ENCODE assay signal across 17 cellular contexts in the genomic region with DNA sequence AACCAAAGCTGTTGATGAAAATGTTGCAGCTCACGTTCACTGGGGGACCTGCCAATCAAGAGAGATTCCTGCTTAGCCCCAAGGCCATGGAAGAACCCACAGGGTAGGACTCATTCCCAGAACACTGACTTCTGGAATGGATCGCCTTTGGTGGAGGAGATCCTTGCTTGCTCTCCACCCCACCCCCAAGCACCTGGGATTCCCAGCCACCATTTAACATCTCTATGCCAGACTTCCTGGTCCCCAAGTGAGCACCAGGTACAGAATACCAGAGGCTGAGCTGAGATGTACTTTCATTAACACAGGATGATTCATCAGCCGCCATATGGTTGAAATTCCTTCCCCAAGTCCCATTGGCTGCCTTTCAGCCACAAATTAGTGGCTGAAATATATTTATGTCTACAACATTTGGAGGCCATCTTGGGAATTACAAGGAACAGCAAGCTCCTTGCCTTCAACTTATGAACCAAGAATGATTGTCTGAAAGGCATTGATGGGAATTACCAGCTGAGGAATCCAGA. TPM values are rescaled to one million over a fixed set of nuclear protein-coding genes. Genes with fewer than 3 reads are reported as not detected.
DNase-seq lines count a peak whose midpoint lies in the region; FAIRE-seq and TF ChIP-seq lines count a peak whose summit lies in the region.
"Had no signal": no experiment of that assay in that cellular context is flagged by ENCODE, and none has a peak within 500 bp of the region (broad histone marks: within the 10 kb centered on the region; RNA-seq: fewer than 3 reads in every experiment).

No MANE protein-coding gene starts in this region.

- peak; percentile 40 for DNase-seq in G401 (ENCODE audit: low spot score)
- DNase-seq in NCI-H446 treated with DMSO at 0.1 percent for 48 hours (lab: John Stamatoyannopoulos, UW), result peak; percentile 60
- DNase-seq in fibroblast of mammary gland (ENCODE audit: low read depth), result peak; percentile 7
- DNase-seq in NCI-H1048 (lab: John Stamatoyannopoulos, UW), result no peak
- no peak for DNase-seq in frontal cortex (ENCODE audit: low spot score in 2 of 2)
- no peak for DNase-seq in chondrocyte (ENCODE audit: low spot score)
- no peak for DNase-seq in NCI-H748 treated with DMSO at 0.1 percent for 48 hours (lab: John Stamatoyannopoulos, UW)
- DNase-seq: DMS153, GM23248, NCI-H1092, NCI-H1694 treated with DMSO at 0.1 percent for 48 hours, RPMI8226 had no signal

- H3K4me3 Mint-ChIP-seq in chondrocyte (ENCODE audit: unreplicated experiment), result no peak overlapping the region

- no peaks in the 10 kb centered on the region for H3K36me3 Mint-ChIP-seq in chondrocyte (ENCODE audit: low read depth)

- peaks cover 14% of the 10 kb centered on the region for H3K4me1 Mint-ChIP-seq in chondrocyte (ENCODE audit: low read depth)

- H3K27me3 Mint-ChIP-seq in chondrocyte (ENCODE audit: low read depth), result peaks cover 2% of the 10 kb centered on the region

- TF ChIP-seq CTCF in fibroblast of mammary gland (conservative IDR thresholded peaks at IDR 0.05; ENCODE audit: control insufficient read depth, insufficient read depth, low read depth, low read length) (no peak), chondrocyte (IDR thresholded peaks at IDR 0.05) (no peak)

- no peaks in the 10 kb centered on the region for H3K9me3 Mint-ChIP-seq in chondrocyte (ENCODE audit: low read depth)

- H3K4me3 ChIP-seq in fibroblast of mammary gland (ENCODE audit: control insufficient read depth, low read depth, low read length), result no peak overlapping the region
- H3K4me3 ChIP-seq: BLaER1 treated with 17β-estradiol and CSF1 and Interleukin-3, amounts not matched to agents 10 nM and 100 nM; GM23248; K562 had no signal

- in situ Hi-C loops in G401 (cut with HindIII; ENCODE audit: low sequenced_read_pairs), result no loop called here

- FAIRE-seq in frontal cortex (lab: Jason Lieb, UNC), result no peak
- FAIRE-seq: G401.6, GM12892, K562 had no signal

- H3K27ac Mint-ChIP-seq in chondrocyte (ENCODE audit: unreplicated experiment), result no peak overlapping the region

RNA-seq across cellular contexts. Expression of a gene that starts 37.9 kb away (rescaled TPM):
- total RNA-seq in G401 (2014; rRNA removed; shearing (Covaris generic)), result not detected in 2 replicates
- total RNA-seq in frontal cortex, result under 0.01 TPM
- total RNA-seq in chondrocyte, result not detected in 3 replicates
- total RNA-seq: GM23248, K562, OCI-LY7 had no signal

Comparison
In these comparisons a context has a peak if more than half of its experiments do, and no peak if none do; other contexts are left out.
1. DNase-seq: peak in G401 (single experiment), NCI-H446 treated with DMSO at 0.1 percent for 48 hours (single experiment) and fibroblast of mammary gland (single experiment); none in NCI-H1048 (single experiment), frontal cortex (0 of 2), chondrocyte (single experiment) and NCI-H748 treated with DMSO at 0.1 percent for 48 hours (single experiment).